9 cellular contexts compared by ENCODE assay signal in genomic region chr10:79093658-79094411, GRCh38. TPM values are rescaled to one million over a fixed set of nuclear protein-coding genes. Genes with fewer than 3 reads are reported as not detected.
DNase-seq lines count a peak whose midpoint lies in the region; ATAC-seq lines count a peak whose summit lies in the region.
"Had no signal": no experiment of that assay in that cellular context is flagged by ENCODE, and none has a peak within 500 bp of the region (broad histone marks: within the 10 kb centered on the region; RNA-seq: fewer than 3 reads in every experiment).

No MANE protein-coding gene starts in this region.

- DNase-seq in SK-MEL-5 (ENCODE audit: low read depth, low spot score) (peak; percentile 93), left ventricle myocardium superior (peak; percentile 55), NCI-H748 treated with DMSO at 0.1 percent for 48 hours (lab: John Stamatoyannopoulos, UW) (no peak), NCI-H2107 (lab: John Stamatoyannopoulos, UW) (no peak)
- DNase-seq: activated T-cell treated with anti-CD3 and anti-CD28 coated beads, Interleukin-2, amount 50 U/mL, for 4 hours had no signal

- intact Hi-C loops in left ventricle myocardium superior (cut with micrococcal nuclease), result no loop called here

- H3K4me3 ChIP-seq in BLaER1, result no peak overlapping the region
- H3K4me3 ChIP-seq in stomach smooth muscle (ENCODE audit: low read length in 2 of 2), result peak overlapping the region; percentile 12 to 47

- H3K36me3 ChIP-seq in BLaER1 (0 out of 2 replicates have a peak, but pooled peaks cover 6% of the 10 kb centered on the region), stomach smooth muscle (ENCODE audit: control insufficient read depth in 2 of 2, insufficient read depth in 2 of 2, low read length in 2 of 2) (no peaks in the 10 kb centered on the region)

- H3K4me2 ChIP-seq in BLaER1, result peak overlapping the region; percentile 99

- peaks cover 100% of the 10 kb centered on the region for H3K4me1 ChIP-seq in BLaER1
- H3K4me1 ChIP-seq in stomach smooth muscle (ENCODE audit: control insufficient read depth, insufficient read depth, low read length), result peaks cover 76% of the 10 kb centered on the region

- H4K20me1 ChIP-seq in BLaER1, result peaks cover 100% of the 10 kb centered on the region

- in situ Hi-C loops in SK-MEL-5 (cut with HindIII; ENCODE audit: low pct_unique_long_range_greater_than_20kb, low sequenced_read_pairs), result no loop called here

- H3K9me3 ChIP-seq in BLaER1 (no peaks in the 10 kb centered on the region), stomach smooth muscle (ENCODE audit: control insufficient read depth in 2 of 2, low read length in 2 of 2) (no peaks in the 10 kb centered on the region)

- ATAC-seq in HG02623 (IDR thresholded peaks at IDR 0.05; ENCODE audit: unreplicated experiment), result peak; percentile 43
- peak; percentile 62 for ATAC-seq in left ventricle myocardium superior
- no peak for ATAC-seq in GM21723 (IDR thresholded peaks at IDR 0.05; ENCODE audit: unreplicated experiment)

- H3K27ac ChIP-seq in BLaER1 (peak overlapping the region; percentile 59), stomach smooth muscle (ENCODE audit: low read length) (peak overlapping the region; percentile 87)

- H3K9ac ChIP-seq in BLaER1, result peak overlapping the region; percentile 59
- H3K9ac ChIP-seq in stomach smooth muscle (ENCODE audit: low read length in 2 of 2), result peak overlapping the region; percentile 32 to 71

- H3K27me3 ChIP-seq in BLaER1 (no peaks in the 10 kb centered on the region), stomach smooth muscle (ENCODE audit: control insufficient read depth in 1 of 2, insufficient read depth in 2 of 2, low read length in 2 of 2) (no peaks in the 10 kb centered on the region)

RNA-seq across cellular contexts. Expression of gene ZMIZ1, which starts 25.1 kb away (rescaled TPM):
- total RNA-seq in SK-MEL-5 (2014; rRNA removed; shearing (Covaris generic)), result 7.8 and 9.6 TPM in 2 replicates
- polyA plus RNA-seq in SK-MEL-5 (2015; cell fraction: cytosol; rRNA removed), result 46.5 and 63.5 TPM in 2 replicates
- 33.9 and 37.3 TPM in 2 replicates for polyA plus RNA-seq in SK-MEL-5 (2015; cell fraction: nucleus; rRNA removed)
- total RNA-seq in left ventricle myocardium superior, result 49.5 TPM

Comparison
In these comparisons a context has a peak if more than half of its experiments do, and no peak if none do; other contexts are left out.
1. DNase-seq: peak in SK-MEL-5 (single experiment) and left ventricle myocardium superior (single experiment); none in NCI-H748 treated with DMSO at 0.1 percent for 48 hours (single experiment) and NCI-H2107 (single experiment).